In the genomic region with DNA sequence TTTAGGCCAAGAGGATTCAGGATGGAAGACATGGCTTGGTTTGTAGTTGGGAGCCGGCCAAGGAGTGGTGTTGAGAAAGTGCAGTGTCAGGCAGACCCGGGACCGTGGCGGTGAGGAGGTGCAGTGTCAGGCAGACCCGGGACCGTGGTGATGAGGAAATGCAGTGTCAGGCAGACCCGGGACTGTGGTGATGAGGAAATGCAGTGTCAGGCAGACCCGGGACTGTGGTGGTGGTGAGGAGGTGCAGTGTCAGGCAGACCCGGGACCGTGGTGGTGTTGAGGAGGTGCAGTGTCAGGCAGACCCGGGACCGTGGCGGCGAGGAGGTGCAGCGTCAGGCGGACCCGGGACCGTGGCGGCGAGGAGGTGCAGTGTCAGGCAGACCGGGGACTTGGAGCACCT, we compare ENCODE assay signal across 16 cellular contexts. TPM values are rescaled to one million over a fixed set of nuclear protein-coding genes. Genes with fewer than 3 reads are reported as not detected.
DNase-seq lines count a peak whose midpoint lies in the region; ATAC-seq and TF ChIP-seq lines count a peak whose summit lies in the region.
"Had no signal": no experiment of that assay in that cellular context is flagged by ENCODE, and none has a peak within 500 bp of the region (broad histone marks: within the 10 kb centered on the region; RNA-seq: fewer than 3 reads in every experiment).

No MANE protein-coding gene starts in this region.

- peak overlapping the region; percentile 27 for H3K14ac ChIP-seq in neuronal stem cell (ENCODE audit: low read length)

- no peaks in the 10 kb centered on the region for H3K4me1 Mint-ChIP-seq in CD4-positive, alpha-beta memory T cell

- H3K36me3 ChIP-seq in BLaER1 (peaks cover 59% of the 10 kb centered on the region), KMS-11 (ENCODE audit: insufficient read depth) (no peaks in the 10 kb centered on the region), esophagus muscularis mucosa (peaks cover 4 to 19% (median 15%) of the 10 kb centered on the region in 4 donors), neuronal stem cell (replicated peaks in 1 of 2; ENCODE audit: control insufficient read depth in 2 of 2, insufficient read depth in 2 of 2, low read length in 2 of 2) (peaks cover 18 to 28% of the 10 kb centered on the region in 2 donors)
- no peaks in the 10 kb centered on the region for H3K36me3 ChIP-seq in CD4-positive, alpha-beta memory T cell (ENCODE audit: insufficient read depth, low read length)

- TF ChIP-seq CTCF in KMS-11 (conservative IDR thresholded peaks at IDR 0.05; ENCODE audit: low read depth, low read length) (no peak), esophagus muscularis mucosa (IDR thresholded peaks at IDR 0.05) (no peak)

- POLR2A ChIA-PET in CD4-positive, alpha-beta memory T cell (lab: Charles Lee; ENCODE audit: partially characterized antibody): no interaction called here

- no peak overlapping the region for H3K4me3 Mint-ChIP-seq in CD4-positive, alpha-beta memory T cell
- H3K4me3 Mint-ChIP-seq: activated T-cell treated with anti-CD3 and anti-CD28 coated beads, Interleukin-2, amount 50 U/mL, for 4 hours had no signal

- no peak overlapping the region for H2BK5ac ChIP-seq in neuronal stem cell (ENCODE audit: low read length)

- H4K20me1 ChIP-seq in BLaER1: peaks cover 100% of the 10 kb centered on the region
- H4K20me1 ChIP-seq in KMS-11 (ENCODE audit: insufficient read depth): no peaks in the 10 kb centered on the region

- H3K27ac ChIP-seq in BLaER1: no peak overlapping the region
- H3K27ac ChIP-seq in KMS-11: no peak overlapping the region
- peak overlapping the region; percentile 82 to 91 (median 90) for H3K27ac ChIP-seq in esophagus muscularis mucosa (replicated peaks in 1 of 4)
- no peak overlapping the region for H3K27ac ChIP-seq in neuronal stem cell (replicated peaks; ENCODE audit: low read length)
- no peak overlapping the region for H3K27ac ChIP-seq in CD4-positive, alpha-beta memory T cell (ENCODE audit: low read depth, low read length)

- H2AFZ ChIP-seq in KMS-11 (ENCODE audit: low read depth) (no peak overlapping the region), neuronal stem cell (ENCODE audit: low read length) (no peak overlapping the region)

- peak overlapping the region; percentile 83 for H3K18ac ChIP-seq in neuronal stem cell (ENCODE audit: low read length)

- H4K8ac ChIP-seq in neuronal stem cell (ENCODE audit: low read depth, low read length): peak overlapping the region; percentile 76

- no peaks in the 10 kb centered on the region for H3K9me3 Mint-ChIP-seq in CD4-positive, alpha-beta memory T cell
- H3K9me3 Mint-ChIP-seq: activated T-cell treated with anti-CD3 and anti-CD28 coated beads, Interleukin-2, amount 50 U/mL, for 4 hours had no signal

- TF ChIP-seq EP300 in esophagus muscularis mucosa (IDR thresholded peaks at IDR 0.05): no peak

- H2BK15ac ChIP-seq in neuronal stem cell (ENCODE audit: low read length): no peak overlapping the region

- no peaks in the 10 kb centered on the region for H3K9me3 ChIP-seq in BLaER1
- H3K9me3 ChIP-seq in esophagus muscularis mucosa: no peaks in the 10 kb centered on the region
- no peaks in the 10 kb centered on the region for H3K9me3 ChIP-seq in neuronal stem cell (replicated peaks in 1 of 2; ENCODE audit: control insufficient read depth in 2 of 2, insufficient read depth in 1 of 2, low read depth in 1 of 2, low read length in 2 of 2)
- no peaks in the 10 kb centered on the region for H3K9me3 ChIP-seq in CD4-positive, alpha-beta memory T cell (ENCODE audit: control insufficient read depth in 1 of 2, low read length in 2 of 2)
- H3K9me3 ChIP-seq: tibial nerve had no signal

- H3K27me3 ChIP-seq in BLaER1: no peaks in the 10 kb centered on the region
- H3K27me3 ChIP-seq in KMS-11 (ENCODE audit: insufficient read depth, low read depth): no peaks in the 10 kb centered on the region
- H3K27me3 ChIP-seq in esophagus muscularis mucosa: no peaks in the 10 kb centered on the region
- no peaks in the 10 kb centered on the region for H3K27me3 ChIP-seq in neuronal stem cell (ENCODE audit: control insufficient read depth in 3 of 3, insufficient read depth in 3 of 3, low read depth in 1 of 3, low read length in 3 of 3)
- no peaks in the 10 kb centered on the region for H3K27me3 ChIP-seq in CD4-positive, alpha-beta memory T cell (ENCODE audit: insufficient read depth, low read length)
- H3K27me3 ChIP-seq: tibial nerve had no signal

- H3K23ac ChIP-seq in neuronal stem cell (ENCODE audit: low read depth, low read length, poor library complexity): peak overlapping the region; percentile 86

- 74% methylated on average over 21 of the region's 21 CpGs for WGBS in esophagus muscularis mucosa
- no CpG with 5 or more reads among the region's 21 CpGs for WGBS in neuronal stem cell (ENCODE audit: extremely low coverage in 2 of 2, insufficient read length in 2 of 2, insufficient replicate concordance in 1 of 2), 2 donors

- H3K36me3 Mint-ChIP-seq in CD4-positive, alpha-beta memory T cell: no peaks in the 10 kb centered on the region

- DNase-seq in esophagus muscularis mucosa (ENCODE audit: extremely low spot score) (no peak), neuronal stem cell (ENCODE audit: low spot score) (no peak), NCI-H2107 (lab: John Stamatoyannopoulos, UW) (no peak)
- no peak for DNase-seq in CD4-positive, alpha-beta memory T cell
- DNase-seq: activated T-cell treated with anti-CD3 and anti-CD28 coated beads, Interleukin-2, amount 50 U/mL, for 4 hours; H7; kidney glomerular epithelial cell; NCI-H1092 treated with DMSO at 0.1 percent for 48 hours; NCI-H2171 treated with DMSO at 0.1 percent for 48 hours; SIG-M5; T1000 had no signal

- H3K4me3 ChIP-seq in BLaER1 (no peak overlapping the region), KMS-11 (IDR thresholded peaks at IDR 0.05; ENCODE audit: insufficient read depth, low read depth, low read length) (no peak overlapping the region), esophagus muscularis mucosa (no peak overlapping the region), neuronal stem cell (ENCODE audit: low read length in 2 of 2) (no peak overlapping the region)
- no peak overlapping the region for H3K4me3 ChIP-seq in CD4-positive, alpha-beta memory T cell (ENCODE audit: low read length in 2 of 2)
- H3K4me3 ChIP-seq: tibial nerve had no signal

- ATAC-seq in HG02884 (IDR thresholded peaks at IDR 0.05; ENCODE audit: unreplicated experiment): no peak
- no peak for ATAC-seq in GM18867 (IDR thresholded peaks at IDR 0.05; ENCODE audit: unreplicated experiment)
- ATAC-seq: activated T-cell treated with anti-CD3 and anti-CD28 coated beads, Interleukin-2, amount 50 U/mL, for 4 hours had no signal

- H3K4me2 ChIP-seq in BLaER1 (peak overlapping the region; percentile 82), KMS-11 (peak overlapping the region; percentile 59; the same call in 1 of the 2 replicates), neuronal stem cell (ENCODE audit: insufficient read depth, low read length, poor library complexity, severe bottlenecking) (no peak overlapping the region)

- H3K4me1 ChIP-seq in BLaER1 (peaks cover 92% of the 10 kb centered on the region), KMS-11 (ENCODE audit: low read depth, poor library complexity, severe bottlenecking) (peaks cover 35% of the 10 kb centered on the region), esophagus muscularis mucosa (peaks cover 69 to 82% (median 76%) of the 10 kb centered on the region in 4 donors), neuronal stem cell (ENCODE audit: control insufficient read depth in 2 of 2, insufficient read depth in 1 of 2, low read depth in 1 of 2, low read length in 2 of 2) (peaks cover 16% of the 10 kb centered on the region in 2 donors)
- H3K4me1 ChIP-seq in CD4-positive, alpha-beta memory T cell (ENCODE audit: insufficient read depth, low read length): no peaks in the 10 kb centered on the region

- intact Hi-C loops in esophagus muscularis mucosa (cut with DNase I): no loop called here
- intact Hi-C loops in CD4-positive, alpha-beta memory T cell (cut with micrococcal nuclease): no loop called here

- peaks cover 2% of the 10 kb centered on the region in 2 donors for H3K27me3 Mint-ChIP-seq in CD4-positive, alpha-beta memory T cell

- H2BK12ac ChIP-seq in neuronal stem cell (ENCODE audit: low read length): peak overlapping the region; percentile 86

- no peaks in the 10 kb centered on the region for H3K79me2 ChIP-seq in KMS-11 (ENCODE audit: insufficient read depth, low read depth)

- H3K4ac ChIP-seq in neuronal stem cell (ENCODE audit: low read length): peak overlapping the region; percentile 14

- no peak overlapping the region for H4K91ac ChIP-seq in neuronal stem cell (ENCODE audit: low read depth, low read length, poor library complexity)

- H3K9ac ChIP-seq in BLaER1 (no peak overlapping the region), KMS-11 (no peak overlapping the region), neuronal stem cell (ENCODE audit: low read depth, low read length, poor library complexity) (peak overlapping the region; percentile 16)

- TF ChIP-seq POLR2A in esophagus muscularis mucosa (IDR thresholded peaks at IDR 0.05; ENCODE audit: low read depth): no peak

- peaks cover 6% of the 10 kb centered on the region for H3K79me1 ChIP-seq in neuronal stem cell (ENCODE audit: low read depth, low read length)

- H3K27ac Mint-ChIP-seq in CD4-positive, alpha-beta memory T cell: no peak overlapping the region

- no peak overlapping the region for H2BK120ac ChIP-seq in neuronal stem cell (ENCODE audit: low read depth, low read length)

- CTCF ChIA-PET in CD4-positive, alpha-beta memory T cell (lab: Charles Lee; ENCODE audit: partially characterized antibody): no interaction called here

- no peak overlapping the region for H2AK5ac ChIP-seq in neuronal stem cell (ENCODE audit: low read depth, low read length)

RNA-seq across cellular contexts. Expression of a gene that starts 59.7 kb away (rescaled TPM):
- total RNA-seq in esophagus muscularis mucosa: 10 to 100 TPM; 34.0 to 78.4 (median 56.2) TPM
- 32.3 TPM for polyA plus RNA-seq in neuronal stem cell (2013, experiment 1 of 2)
- 34.5 TPM for polyA plus RNA-seq in neuronal stem cell (2013, experiment 2 of 2)
- total RNA-seq in CD4-positive, alpha-beta memory T cell: 1 to 10 TPM; 1.4 to 1.9 TPM
- polyA plus RNA-seq in CD4-positive, alpha-beta memory T cell: under 1 TPM in 1 of 2 donors, not detected in 1; 0.61 TPM

Comparison
In these comparisons a context has a peak if more than half of its experiments do, and no peak if none do; other contexts are left out.
1. H3K27ac ChIP-seq: peak in esophagus muscularis mucosa (4 of 4); none in BLaER1 (single experiment), KMS-11 (single experiment), neuronal stem cell (single experiment) and CD4-positive, alpha-beta memory T cell (single experiment).
2. RNA of a gene that starts 59.7 kb away (total RNA-seq): 34.0 to 78.4 TPM in esophagus muscularis mucosa; 1.4 to 1.9 TPM in CD4-positive, alpha-beta memory T cell; every median in the first group is over 10 times any median in the second.